In genomic region chr16:18800674-18801196, GRCh38 we compare ENCODE assay signal across 8 cellular contexts. TPM values are rescaled to one million over a fixed set of nuclear protein-coding genes. Genes with fewer than 3 reads are reported as not detected.
A peak's percentile ranks its signal among the peaks of the same experiment; 100 is the strongest.
DNase-seq lines count a peak whose midpoint lies in the region; ATAC-seq lines count a peak whose summit lies in the region.

No MANE protein-coding gene starts in this region.

- H3K36me3 Mint-ChIP-seq in activated T-cell treated with anti-CD3 and anti-CD28 coated beads, Interleukin-2, amount 50 U/mL, for 72 hours (ENCODE audit: insufficient read depth in 2 of 2), result peaks cover 9 to 30% of the 10 kb centered on the region in 2 donors

- peaks cover 82% of the 10 kb centered on the region for H3K4me1 Mint-ChIP-seq in activated T-cell treated with anti-CD3 and anti-CD28 coated beads, Interleukin-2, amount 50 U/mL, for 72 hours (ENCODE audit: low read depth)

- peak overlapping the region; percentile 96 to 98 for H3K4me3 Mint-ChIP-seq in activated T-cell treated with anti-CD3 and anti-CD28 coated beads, Interleukin-2, amount 50 U/mL, for 72 hours

- peak in 1 of 2 donors; percentile 49 for ATAC-seq in activated T-cell treated with anti-CD3 and anti-CD28 coated beads, Interleukin-2, amount 50 U/mL, for 72 hours (replicated peaks in 1 of 2)

- no peak for DNase-seq in activated T-cell treated with anti-CD3 and anti-CD28 coated beads, Interleukin-2, amount 50 U/mL, for 72 hours
- DNase-seq in activated T-cell treated with anti-CD3 and anti-CD28 coated beads for 4 hours, result no peak
- peak; percentile 46 for DNase-seq in MG63
- DNase-seq in dermis blood vessel endothelial cell, result peak; percentile 49
- no peak for DNase-seq in NCI-H2171 (lab: John Stamatoyannopoulos, UW)
- no peak for DNase-seq in NCI-H2029 (lab: John Stamatoyannopoulos, UW)
- DNase-seq in NK-92 treated with Interleukin-12 subunit alpha and Interleukin-12 subunit beta, amount 100 ng/mL, for 24 hours (lab: John Stamatoyannopoulos, UW), result no peak

- H3K27me3 ChIP-seq in MG63, result no peaks in the 10 kb centered on the region
- no peaks in the 10 kb centered on the region for H3K27me3 ChIP-seq in mononuclear cell (ENCODE audit: insufficient read depth, low read length)

- no peaks in the 10 kb centered on the region for H3K9me3 Mint-ChIP-seq in activated T-cell treated with anti-CD3 and anti-CD28 coated beads, Interleukin-2, amount 50 U/mL, for 72 hours

- peaks cover 61% of the 10 kb centered on the region for H3K36me3 ChIP-seq in MG63

- H3K4me1 ChIP-seq in mononuclear cell (ENCODE audit: insufficient read depth, low read length), result peaks cover 55% of the 10 kb centered on the region

- H3K27ac Mint-ChIP-seq in activated T-cell treated with anti-CD3 and anti-CD28 coated beads, Interleukin-2, amount 50 U/mL, for 72 hours, result peak overlapping the region; percentile 96

- H3K27me3 Mint-ChIP-seq in activated T-cell treated with anti-CD3 and anti-CD28 coated beads, Interleukin-2, amount 50 U/mL, for 72 hours (ENCODE audit: low read depth), result no peaks in the 10 kb centered on the region

- H3K4me3 ChIP-seq in MG63, result peak overlapping the region; percentile 98
- H3K4me3 ChIP-seq in mononuclear cell (ENCODE audit: low read length), result peak overlapping the region; percentile 90

- H3K9me3 ChIP-seq in MG63 (no peaks in the 10 kb centered on the region), mononuclear cell (ENCODE audit: low read depth, low read length) (no peaks in the 10 kb centered on the region)

RNA-seq across cellular contexts. Expression of gene ARL6IP1, which starts 0.6 kb away (rescaled TPM):
- total RNA-seq in activated T-cell treated with anti-CD3 and anti-CD28 coated beads, Interleukin-2, amount 50 U/mL, for 72 hours, result 100 to 1,000 TPM; 164 to 169 TPM
- 118 and 145 TPM in 2 replicates for total RNA-seq in MG63 (2014; rRNA removed; shearing (Covaris generic); ENCODE audit: low replicate concordance)
- total RNA-seq in dermis blood vessel endothelial cell, result 795 and 1,035 TPM in 2 replicates
- total RNA-seq in mononuclear cell, result 255 TPM

RNA-seq across cellular contexts. Expression of gene RPS15A, which starts 10.6 kb away (rescaled TPM):
- total RNA-seq in activated T-cell treated with anti-CD3 and anti-CD28 coated beads, Interleukin-2, amount 50 U/mL, for 72 hours, result 1,000 to 10,000 TPM; 2,952 to 3,046 TPM
- total RNA-seq in MG63 (2014; rRNA removed; shearing (Covaris generic); ENCODE audit: low replicate concordance), result 1,993 and 2,668 TPM in 2 replicates
- total RNA-seq in dermis blood vessel endothelial cell (1,454 and 3,996 TPM in 2 replicates), mononuclear cell (3,138 TPM)

Comparison
In these comparisons a context has a peak if more than half of its experiments do, and no peak if none do; other contexts are left out.
1. DNase-seq: peak in MG63 (single experiment) and dermis blood vessel endothelial cell (single experiment); none in activated T-cell treated with anti-CD3 and anti-CD28 coated beads, Interleukin-2, amount 50 U/mL, for 72 hours (0 of 2), activated T-cell treated with anti-CD3 and anti-CD28 coated beads for 4 hours (single experiment), NCI-H2171 (single experiment), NCI-H2029 (single experiment) and NK-92 treated with Interleukin-12 subunit alpha and Interleukin-12 subunit beta, amount 100 ng/mL, for 24 hours (single experiment).